Comparison of ENCODE assay signal across 12 cellular contexts in the genomic region with DNA sequence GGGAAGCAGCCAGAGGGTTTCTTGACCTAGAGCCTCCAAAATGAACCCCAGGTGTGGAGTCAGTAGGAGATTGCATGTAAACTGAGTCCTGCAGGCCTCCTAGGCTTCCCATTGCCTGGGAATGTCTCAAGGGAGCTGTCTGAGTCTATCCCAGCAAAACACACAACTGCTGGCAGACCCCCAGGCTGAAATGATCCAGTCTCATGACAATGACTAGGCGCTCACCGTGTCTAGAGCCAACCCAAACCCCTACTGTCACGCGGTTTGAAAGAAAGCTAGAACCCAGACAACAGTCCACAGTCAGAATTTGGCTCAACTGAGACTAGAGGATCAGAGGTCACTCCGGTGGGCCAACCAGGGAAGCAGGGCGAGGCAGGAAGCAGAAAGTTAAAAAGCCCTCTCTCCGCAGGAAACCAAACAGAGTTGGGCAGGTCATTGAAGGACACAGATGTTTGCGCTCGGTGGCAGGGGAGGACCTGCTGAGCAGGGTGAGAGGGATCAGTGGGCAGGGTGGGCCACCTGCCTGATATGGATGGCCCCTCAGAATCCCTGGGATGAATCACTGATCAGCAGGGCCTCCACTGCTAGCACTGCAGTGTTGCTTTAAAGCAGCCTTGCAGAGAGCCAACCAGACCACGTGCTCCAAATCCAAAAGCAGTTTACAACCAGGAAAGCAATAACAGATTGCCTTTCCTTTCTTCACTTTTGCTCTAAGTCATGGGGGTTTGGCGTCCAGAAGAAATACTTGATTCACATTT. TPM values are rescaled to one million over a fixed set of nuclear protein-coding genes. Genes with fewer than 3 reads are reported as not detected.
DNase-seq lines count a peak whose midpoint lies in the region; ATAC-seq and TF ChIP-seq lines count a peak whose summit lies in the region.
"Had no signal": no experiment of that assay in that cellular context is flagged by ENCODE, and none has a peak within 500 bp of the region (broad histone marks: within the 10 kb centered on the region; RNA-seq: fewer than 3 reads in every experiment).

No MANE protein-coding gene starts in this region.

- H3K4me1 ChIP-seq in Peyer's patch = peaks cover 0 to 66% (median 4%) of the 10 kb centered on the region in 4 donors
- H3K4me1 ChIP-seq in fibroblast of lung (ENCODE audit: control insufficient read depth, extremely low read depth, insufficient read depth, low read length) = peaks cover 71% of the 10 kb centered on the region
- H3K4me1 ChIP-seq in osteoblast (ENCODE audit: insufficient read depth, low read length) = peaks cover 95% of the 10 kb centered on the region

- no peak overlapping the region for H2AFZ ChIP-seq in fibroblast of lung (ENCODE audit: low read length)
- no peak overlapping the region for H2AFZ ChIP-seq in osteoblast (ENCODE audit: low read length)

- H3K4me3 ChIP-seq in Peyer's patch (no peak overlapping the region), fibroblast of lung (replicated peaks in 1 of 4; ENCODE audit: control extremely low read depth in 1 of 4, insufficient read depth in 1 of 4, low read depth in 3 of 4, low read length in 4 of 4) (no peak overlapping the region), osteoblast (ENCODE audit: insufficient read depth, low read length) (no peak overlapping the region)

- intact Hi-C loops in CD14-positive monocyte (cut with micrococcal nuclease) = loop anchor here in 1 of 2 donors (5.0 kb wide), 1 partner anchor 33 kb away; no protein-coding TSS in a partner anchor

- DNase-seq in CD14-positive monocyte (ENCODE audit: low spot score) (no peak), Peyer's patch (no peak), fibroblast of lung (ENCODE audit: low read depth in 2 of 2) (peak in 1 of 2 donors; percentile 48), osteoblast (ENCODE audit: insufficient read length, low spot score, missing footprints) (no peak), T-helper 17 cell (no peak)
- DNase-seq in NK-92 treated with Interleukin-12 subunit alpha and Interleukin-12 subunit beta, amount 100 ng/mL, for 24 hours (lab: John Stamatoyannopoulos, UW) = no peak
- DNase-seq: activated CD4-positive, alpha-beta T cell treated with anti-CD3 and anti-CD28 coated beads for 48 hours; cerebellar nuclear complex; DMS79; OCI-M1 had no signal

- H3K4me1 Mint-ChIP-seq in CD14-positive monocyte (peaks cover 74% of the 10 kb centered on the region), T-helper 17 cell (peaks cover 19% of the 10 kb centered on the region)

- H3K27ac ChIP-seq in Peyer's patch (peak overlapping the region in 3 of 4 donors; percentile 42 to 86 (median 69)), fibroblast of lung (ENCODE audit: insufficient read depth, low read length) (peak overlapping the region; percentile 46), osteoblast (ENCODE audit: low read depth, low read length) (peak overlapping the region; percentile 73)

- H3K9ac ChIP-seq in fibroblast of lung (ENCODE audit: insufficient read depth, low read length) = no peak overlapping the region

- H3K4me3 Mint-ChIP-seq in CD14-positive monocyte = no peak overlapping the region
- H3K4me3 Mint-ChIP-seq in T-helper 17 cell = no peak overlapping the region

- H3K4me2 ChIP-seq in fibroblast of lung (ENCODE audit: extremely low read depth, insufficient read depth, low read length) (peak overlapping the region; percentile 13), osteoblast (ENCODE audit: insufficient read depth, low read length) (peak overlapping the region; percentile 2)

- H3K27me3 Mint-ChIP-seq in CD14-positive monocyte (ENCODE audit: low read depth in 3 of 3) (peaks cover 0 to 2% (median 0%) of the 10 kb centered on the region in 3 donors), T-helper 17 cell (no peaks in the 10 kb centered on the region)

- H3K27me3 ChIP-seq in Peyer's patch (no peaks in the 10 kb centered on the region), fibroblast of lung (ENCODE audit: control insufficient read depth, insufficient read depth, low read length) (no peaks in the 10 kb centered on the region), osteoblast (ENCODE audit: insufficient read depth, low read length) (no peaks in the 10 kb centered on the region)

- H3K79me2 ChIP-seq in fibroblast of lung (ENCODE audit: control insufficient read depth, insufficient read depth, low read length) (peaks cover 96% of the 10 kb centered on the region), osteoblast (ENCODE audit: insufficient read depth, low read length) (peaks cover 98% of the 10 kb centered on the region)

- H3K9me3 ChIP-seq in Peyer's patch = no peaks in the 10 kb centered on the region
- no peaks in the 10 kb centered on the region for H3K9me3 ChIP-seq in fibroblast of lung (ENCODE audit: control insufficient read depth, insufficient read depth, low read depth, low read length)
- H3K9me3 ChIP-seq in osteoblast (ENCODE audit: low read depth, low read length) = no peaks in the 10 kb centered on the region
- no peaks in the 10 kb centered on the region for H3K9me3 ChIP-seq in T-helper 17 cell (ENCODE audit: control insufficient read depth, low read length, poor library complexity, severe bottlenecking)

- no peak for ATAC-seq in GM19463 (IDR thresholded peaks at IDR 0.05; ENCODE audit: unreplicated experiment)
- no peak for ATAC-seq in T-helper 17 cell
- ATAC-seq in GM18909 (IDR thresholded peaks at IDR 0.05; ENCODE audit: poor library complexity, unreplicated experiment) = no peak

- TF ChIP-seq POLR2A in Peyer's patch (IDR thresholded peaks at IDR 0.05) = no peak

- H3K36me3 Mint-ChIP-seq in CD14-positive monocyte = peaks cover 16 to 26% of the 10 kb centered on the region in 2 donors
- peaks cover 2% of the 10 kb centered on the region for H3K36me3 Mint-ChIP-seq in T-helper 17 cell (ENCODE audit: low read depth)

- H3K27ac Mint-ChIP-seq in CD14-positive monocyte (peak overlapping the region in 4 of 7 donors; percentile 12 to 72 (median 42)), T-helper 17 cell (no peak overlapping the region)

- H4K20me1 ChIP-seq in fibroblast of lung (ENCODE audit: control insufficient read depth, extremely low read depth, insufficient read depth, low read length) (peaks cover 2% of the 10 kb centered on the region), osteoblast (ENCODE audit: insufficient read depth, low read length) (peaks cover 85% of the 10 kb centered on the region)

- H3K9me3 Mint-ChIP-seq in CD14-positive monocyte = peaks cover 0 to 1% (median 0%) of the 10 kb centered on the region in 7 donors

- no peak for TF ChIP-seq CTCF in CD14-positive monocyte (IDR thresholded peaks at IDR 0.05)
- TF ChIP-seq CTCF in Peyer's patch (IDR thresholded peaks at IDR 0.05) = no peak
- TF ChIP-seq CTCF in fibroblast of lung (conservative IDR thresholded peaks at IDR 0.05 in 1 of 2, IDR thresholded peaks at IDR 0.05 in 1 of 2; ENCODE audit: low read depth in 1 of 2, low read length in 2 of 2) = no peak
- TF ChIP-seq CTCF in osteoblast (IDR thresholded peaks at IDR 0.05; ENCODE audit: extremely low read depth, low read depth, low read length) = no peak

- no peaks in the 10 kb centered on the region for H3K36me3 ChIP-seq in Peyer's patch
- peaks cover 11% of the 10 kb centered on the region for H3K36me3 ChIP-seq in fibroblast of lung (ENCODE audit: control insufficient read depth, insufficient read depth, low read length)
- H3K36me3 ChIP-seq in osteoblast (ENCODE audit: insufficient read depth, low read length) = peaks cover 50% of the 10 kb centered on the region

RNA-seq across cellular contexts. Expression of a gene that starts 23.8 kb away (rescaled TPM):
- 10 to 100 TPM; 41.4 to 75.0 TPM for polyA plus RNA-seq in CD14-positive monocyte
- 100 to 1,000 TPM in 1 of 4 donors, 10 to 100 TPM in 3; 40.3 to 585 (median 80.1) TPM for total RNA-seq in Peyer's patch
- 178 and 254 TPM in 2 replicates for total RNA-seq in fibroblast of lung
- 578 and 729 TPM in 2 replicates for polyA plus RNA-seq in fibroblast of lung
- polyA plus RNA-seq in fibroblast of lung (2012) = 491 and 638 TPM in 2 replicates
- polyA minus RNA-seq in fibroblast of lung (ENCODE audit: low replicate concordance) = 1,123 and 1,490 TPM in 2 replicates
- 444 and 447 TPM in 2 replicates for total RNA-seq in osteoblast
- total RNA-seq in T-helper 17 cell = 10 to 100 TPM; 36.8 to 88.9 TPM
